ENCODE assay signal across 27 cellular contexts in the genomic region with DNA sequence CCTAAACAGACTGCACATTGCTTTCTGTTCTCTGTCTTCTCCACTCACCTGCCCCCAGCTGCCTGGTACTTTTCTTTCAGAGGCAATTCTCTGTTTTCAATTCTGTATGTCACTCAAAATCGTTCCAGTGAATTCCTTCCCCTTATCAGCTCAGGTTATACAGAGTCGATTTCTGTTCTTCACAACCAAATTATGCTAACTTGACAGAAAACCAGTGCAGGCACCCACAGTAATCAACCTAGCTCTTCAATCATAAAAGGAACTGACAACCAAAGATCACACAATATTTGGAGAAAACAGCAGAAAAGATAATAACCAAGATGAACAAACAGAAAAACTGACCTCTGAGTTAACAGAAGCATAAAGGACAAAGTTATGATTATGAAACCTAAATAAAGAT.
"Had no signal": no experiment of that assay in that cellular context is flagged by ENCODE, and none has a peak within 500 bp of the region (broad histone marks: within the 10 kb centered on the region; RNA-seq: fewer than 3 reads in every experiment).

No MANE protein-coding gene starts in this region.

- ATAC-seq: heart right ventricle; left colon; mucosa of descending colon; naive thymus-derived CD4-positive, alpha-beta T cell; natural killer cell treated with Interleukin-12 subunit alpha and Interleukin-12 subunit beta and Interleukin-15 and Interleukin-18, amount 100 ng/mL, for 72 hours; pancreas; right cardiac atrium; sciatic nerve; stimulated activated effector memory CD8-positive, alpha-beta T cell treated with anti-CD3 and anti-CD28 coated beads, Interleukin-12 subunit alpha, Interleukin-12 subunit beta, amount 100 ng/mL, for 72 hours had no signal

- H3K4me3 ChIP-seq: heart right ventricle, hepatocyte, left ventricle myocardium inferior, lung, mucosa of descending colon, pancreas, prostate gland, skin epidermis, tibial nerve, uterus had no signal

- H3K4me2 ChIP-seq: hepatocyte had no signal

- H3K79me2 ChIP-seq: hepatocyte had no signal

- FAIRE-seq: pancreas had no signal

- H3K4me1 ChIP-seq: heart right ventricle, left ventricle myocardium inferior, pancreas, prostate gland, tibial nerve, uterus had no signal

- H3K27me3 ChIP-seq: heart right ventricle, hepatocyte, pancreas, tibial nerve, uterus had no signal

- H3K27ac ChIP-seq: heart right ventricle, hepatocyte, left ventricle myocardium inferior, pancreas, prostate gland, skin epidermis, tibial nerve, uterus had no signal

- H2AFZ ChIP-seq: hepatocyte had no signal

- DNase-seq: heart right ventricle; kidney; left colon; left ventricle myocardium inferior; midbrain; mucosa of descending colon; naive thymus-derived CD4-positive, alpha-beta T cell; nucleus accumbens; pancreas; posterior cingulate gyrus; retina; right cardiac atrium; stimulated activated CD4-positive, alpha-beta T cell treated with anti-CD3 and anti-CD28 coated beads, Interleukin-12 subunit alpha, Interleukin-12 subunit beta, amount 100 ng/mL, for 4 hours; stimulated activated CD4-positive, alpha-beta T cell treated with anti-CD3 and anti-CD28 coated beads, Interleukin-15, amount 100 ng/mL, for 24 hours; stimulated activated CD4-positive, alpha-beta T cell treated with anti-CD3 and anti-CD28 coated beads, Interleukin-2, amount 100 ng/mL, for 24 hours; stimulated activated CD4-positive, alpha-beta T cell treated with anti-CD3 and anti-CD28 coated beads, Interleukin-4, amount 100 ng/mL, for 1 hour; stimulated activated naive CD4-positive, alpha-beta T cell; substantia nigra; uterus had no signal

- H3K36me3 ChIP-seq: heart right ventricle, left ventricle myocardium inferior, pancreas, prostate gland, tibial nerve, uterus had no signal

- H3K9me3 ChIP-seq: mucosa of descending colon, pancreas, prostate gland, uterus had no signal
